ENCODE assay signal across 1 cellular context in the genomic region with DNA sequence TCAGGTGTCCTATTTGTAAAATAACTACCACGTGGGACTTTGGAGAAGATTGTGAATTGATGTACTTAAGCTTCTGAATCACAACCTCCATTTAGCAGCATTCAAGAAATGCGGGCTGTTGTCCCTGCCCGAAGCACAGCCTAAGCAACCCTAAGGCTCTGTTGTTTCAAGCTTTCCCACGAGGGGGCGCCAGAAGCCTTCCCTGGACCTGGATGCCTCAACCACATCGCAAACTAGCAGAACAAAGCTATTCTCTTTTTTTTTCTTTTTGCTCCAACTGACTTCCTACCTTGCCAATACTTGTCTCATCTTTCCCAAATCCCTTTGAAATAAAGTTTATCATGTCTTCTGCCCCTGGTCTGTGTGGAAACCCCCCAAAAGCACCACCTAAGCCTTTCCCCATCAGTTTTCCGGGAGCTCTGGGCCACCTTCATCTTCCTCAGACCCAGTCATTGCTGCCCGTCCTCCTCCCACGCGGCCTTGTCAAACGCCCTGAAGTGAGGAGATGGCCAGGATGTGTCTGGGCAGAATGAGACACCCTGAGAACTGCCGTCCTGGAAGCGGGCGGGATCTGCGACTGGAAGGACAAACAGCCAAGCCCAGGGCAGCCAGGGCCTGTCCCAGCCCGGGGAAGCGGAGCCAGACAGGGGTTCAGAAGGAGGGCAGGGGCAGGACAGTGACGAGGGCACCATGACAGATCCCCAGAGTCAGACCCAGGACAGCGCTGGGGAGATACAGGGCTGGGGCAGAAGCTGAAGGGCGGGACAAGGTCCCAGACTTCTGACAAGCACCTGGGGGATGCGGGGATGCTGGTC.
A peak's percentile ranks its signal among the peaks of the same experiment; 100 is the strongest.
TF ChIP-seq lines count a peak whose summit lies in the region.

No MANE protein-coding gene starts in this region.

TF ChIP-seq in HepG2, 621 proteins besides CTCF, POLR2A, EP300 and RAD21 (continued from another document):
- TF ChIP-seq, protein P1, sequence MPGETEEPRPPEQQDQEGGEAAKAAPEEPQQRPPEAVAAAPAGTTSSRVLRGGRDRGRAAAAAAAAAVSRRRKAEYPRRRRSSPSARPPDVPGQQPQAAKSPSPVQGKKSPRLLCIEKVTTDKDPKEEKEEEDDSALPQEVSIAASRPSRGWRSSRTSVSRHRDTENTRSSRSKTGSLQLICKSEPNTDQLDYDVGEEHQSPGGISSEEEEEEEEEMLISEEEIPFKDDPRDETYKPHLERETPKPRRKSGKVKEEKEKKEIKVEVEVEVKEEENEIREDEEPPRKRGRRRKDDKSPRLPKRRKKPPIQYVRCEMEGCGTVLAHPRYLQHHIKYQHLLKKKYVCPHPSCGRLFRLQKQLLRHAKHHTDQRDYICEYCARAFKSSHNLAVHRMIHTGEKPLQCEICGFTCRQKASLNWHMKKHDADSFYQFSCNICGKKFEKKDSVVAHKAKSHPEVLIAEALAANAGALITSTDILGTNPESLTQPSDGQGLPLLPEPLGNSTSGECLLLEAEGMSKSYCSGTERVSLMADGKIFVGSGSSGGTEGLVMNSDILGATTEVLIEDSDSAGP (CRISPR knock-in tag; IDR thresholded peaks at IDR 0.05; ENCODE audit: borderline replicate concordance): peak; percentile 17; the same call in 1 of the 2 replicates
- TF ChIP-seq, protein P2, sequence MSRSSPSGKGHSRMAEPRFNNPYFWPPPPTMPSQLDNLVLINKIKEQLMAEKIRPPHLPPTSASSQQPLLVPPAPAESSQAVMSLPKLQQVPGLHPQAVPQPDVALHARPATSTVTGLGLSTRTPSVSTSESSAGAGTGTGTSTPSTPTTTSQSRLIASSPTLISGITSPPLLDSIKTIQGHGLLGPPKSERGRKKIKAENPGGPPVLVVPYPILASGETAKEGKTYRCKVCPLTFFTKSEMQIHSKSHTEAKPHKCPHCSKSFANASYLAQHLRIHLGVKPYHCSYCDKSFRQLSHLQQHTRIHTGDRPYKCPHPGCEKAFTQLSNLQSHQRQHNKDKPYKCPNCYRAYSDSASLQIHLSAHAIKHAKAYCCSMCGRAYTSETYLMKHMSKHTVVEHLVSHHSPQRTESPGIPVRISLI (CRISPR knock-in tag; IDR thresholded peaks at IDR 0.05; ENCODE audit: borderline replicate concordance): 0 out of 2 replicates have a peak, but pooled peaks have one; percentile 12
- TF ChIP-seq, protein P3, sequence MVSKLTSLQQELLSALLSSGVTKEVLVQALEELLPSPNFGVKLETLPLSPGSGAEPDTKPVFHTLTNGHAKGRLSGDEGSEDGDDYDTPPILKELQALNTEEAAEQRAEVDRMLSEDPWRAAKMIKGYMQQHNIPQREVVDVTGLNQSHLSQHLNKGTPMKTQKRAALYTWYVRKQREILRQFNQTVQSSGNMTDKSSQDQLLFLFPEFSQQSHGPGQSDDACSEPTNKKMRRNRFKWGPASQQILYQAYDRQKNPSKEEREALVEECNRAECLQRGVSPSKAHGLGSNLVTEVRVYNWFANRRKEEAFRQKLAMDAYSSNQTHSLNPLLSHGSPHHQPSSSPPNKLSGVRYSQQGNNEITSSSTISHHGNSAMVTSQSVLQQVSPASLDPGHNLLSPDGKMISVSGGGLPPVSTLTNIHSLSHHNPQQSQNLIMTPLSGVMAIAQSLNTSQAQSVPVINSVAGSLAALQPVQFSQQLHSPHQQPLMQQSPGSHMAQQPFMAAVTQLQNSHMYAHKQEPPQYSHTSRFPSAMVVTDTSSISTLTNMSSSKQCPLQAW (CRISPR knock-in tag; IDR thresholded peaks at IDR 0.05): 0 out of 2 replicates have a peak, but pooled peaks have one; percentile 43
- TF ChIP-seq MIXL1 (CRISPR knock-in tag; IDR thresholded peaks at IDR 0.05) (0 out of 2 replicates have a peak, but pooled peaks have one; percentile 34), SMC3 (IDR thresholded peaks at IDR 0.05; ENCODE audit: low read length) (peak; percentile 89), KDM2A (CRISPR knock-in tag; IDR thresholded peaks at IDR 0.05; ENCODE audit: borderline replicate concordance, low read depth) (peak; percentile 40; the same call in 1 of the 2 replicates), DR1 (CRISPR knock-in tag; IDR thresholded peaks at IDR 0.05) (no peak)
